In the genomic region with DNA sequence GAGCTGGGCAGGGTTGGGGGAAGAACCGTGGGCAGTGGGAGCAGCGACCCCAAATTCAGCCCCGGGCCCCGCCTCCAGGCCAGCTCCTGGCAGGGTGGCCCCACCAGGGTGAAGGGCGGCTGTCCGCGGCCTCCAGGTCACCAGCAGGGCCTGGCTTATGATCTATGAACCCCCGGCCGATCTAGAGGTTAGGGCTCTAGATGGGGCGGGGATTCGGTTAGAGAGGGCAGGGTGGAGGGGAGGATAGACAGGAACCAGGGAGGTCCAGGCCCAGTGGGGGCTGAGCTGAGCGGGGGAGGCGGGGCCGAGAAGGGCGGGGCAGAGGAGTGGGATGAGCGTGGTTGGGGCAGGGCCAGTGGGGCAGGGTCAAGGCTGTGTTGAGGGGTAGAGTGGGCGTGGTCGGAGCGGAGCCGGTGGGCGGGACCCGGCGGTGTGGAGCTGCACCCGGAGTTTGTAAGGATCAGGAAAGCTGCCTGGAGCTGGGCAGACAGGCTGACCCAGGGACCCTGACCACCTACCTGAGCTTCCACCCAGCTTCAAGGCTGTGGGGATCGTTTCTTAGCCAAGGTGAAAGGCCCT, we compare ENCODE assay signal across 1 cellular context.
TF ChIP-seq lines count a peak whose summit lies in the region.

No MANE protein-coding gene starts in this region.

TF ChIP-seq in HepG2, 621 proteins besides CTCF, POLR2A, EP300 and RAD21 (continued from another document and continues in another):
- TF ChIP-seq, protein P1, sequence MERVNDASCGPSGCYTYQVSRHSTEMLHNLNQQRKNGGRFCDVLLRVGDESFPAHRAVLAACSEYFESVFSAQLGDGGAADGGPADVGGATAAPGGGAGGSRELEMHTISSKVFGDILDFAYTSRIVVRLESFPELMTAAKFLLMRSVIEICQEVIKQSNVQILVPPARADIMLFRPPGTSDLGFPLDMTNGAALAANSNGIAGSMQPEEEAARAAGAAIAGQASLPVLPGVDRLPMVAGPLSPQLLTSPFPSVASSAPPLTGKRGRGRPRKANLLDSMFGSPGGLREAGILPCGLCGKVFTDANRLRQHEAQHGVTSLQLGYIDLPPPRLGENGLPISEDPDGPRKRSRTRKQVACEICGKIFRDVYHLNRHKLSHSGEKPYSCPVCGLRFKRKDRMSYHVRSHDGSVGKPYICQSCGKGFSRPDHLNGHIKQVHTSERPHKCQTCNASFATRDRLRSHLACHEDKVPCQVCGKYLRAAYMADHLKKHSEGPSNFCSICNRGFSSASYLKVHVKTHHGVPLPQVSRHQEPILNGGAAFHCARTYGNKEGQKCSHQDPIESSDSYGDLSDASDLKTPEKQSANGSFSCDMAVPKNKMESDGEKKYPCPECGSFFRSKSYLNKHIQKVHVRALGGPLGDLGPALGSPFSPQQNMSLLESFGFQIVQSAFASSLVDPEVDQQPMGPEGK (CRISPR knock-in tag; IDR thresholded peaks at IDR 0.05), result peak; percentile 77
- 0 out of 2 replicates have a peak, but pooled peaks have one; percentile 16 for TF ChIP-seq MEF2D (CRISPR knock-in tag; IDR thresholded peaks at IDR 0.05)
- TF ChIP-seq ZNF687 (CRISPR knock-in tag; IDR thresholded peaks at IDR 0.05), result peak; percentile 53; the same call in 1 of the 2 replicates
- TF ChIP-seq ZNF724P (CRISPR knock-in tag; IDR thresholded peaks at IDR 0.05; ENCODE audit: borderline replicate concordance), result no peak
- peak; percentile 27; the same call in 1 of the 2 replicates for TF ChIP-seq ERF (CRISPR knock-in tag; IDR thresholded peaks at IDR 0.05)
- TF ChIP-seq ZNF782 (CRISPR knock-in tag; IDR thresholded peaks at IDR 0.05; ENCODE audit: borderline replicate concordance), result no peak
- 0 out of 2 replicates have a peak, but pooled peaks have one; percentile 31 for TF ChIP-seq PHF8 (CRISPR knock-in tag; IDR thresholded peaks at IDR 0.05)
- no peak for TF ChIP-seq SP1 (IDR thresholded peaks at IDR 0.05)
- 0 out of 2 replicates have a peak, but pooled peaks have one; percentile 49 for TF ChIP-seq SP1 (CRISPR knock-in tag; IDR thresholded peaks at IDR 0.05)
- TF ChIP-seq HOXD1 (CRISPR knock-in tag; IDR thresholded peaks at IDR 0.05), result no peak
- TF ChIP-seq ZFX (CRISPR knock-in tag; IDR thresholded peaks at IDR 0.05; ENCODE audit: low read depth), result peak; percentile 35; the same call in 1 of the 2 replicates
- TF ChIP-seq, protein P2, sequence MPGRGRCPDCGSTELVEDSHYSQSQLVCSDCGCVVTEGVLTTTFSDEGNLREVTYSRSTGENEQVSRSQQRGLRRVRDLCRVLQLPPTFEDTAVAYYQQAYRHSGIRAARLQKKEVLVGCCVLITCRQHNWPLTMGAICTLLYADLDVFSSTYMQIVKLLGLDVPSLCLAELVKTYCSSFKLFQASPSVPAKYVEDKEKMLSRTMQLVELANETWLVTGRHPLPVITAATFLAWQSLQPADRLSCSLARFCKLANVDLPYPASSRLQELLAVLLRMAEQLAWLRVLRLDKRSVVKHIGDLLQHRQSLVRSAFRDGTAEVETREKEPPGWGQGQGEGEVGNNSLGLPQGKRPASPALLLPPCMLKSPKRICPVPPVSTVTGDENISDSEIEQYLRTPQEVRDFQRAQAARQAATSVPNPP (CRISPR knock-in tag; IDR thresholded peaks at IDR 0.05), result no peak
- TF ChIP-seq, protein P3, sequence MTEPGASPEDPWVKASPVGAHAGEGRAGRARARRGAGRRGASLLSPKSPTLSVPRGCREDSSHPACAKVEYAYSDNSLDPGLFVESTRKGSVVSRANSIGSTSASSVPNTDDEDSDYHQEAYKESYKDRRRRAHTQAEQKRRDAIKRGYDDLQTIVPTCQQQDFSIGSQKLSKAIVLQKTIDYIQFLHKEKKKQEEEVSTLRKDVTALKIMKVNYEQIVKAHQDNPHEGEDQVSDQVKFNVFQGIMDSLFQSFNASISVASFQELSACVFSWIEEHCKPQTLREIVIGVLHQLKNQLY (CRISPR knock-in tag; IDR thresholded peaks at IDR 0.05), result 0 out of 2 replicates have a peak, but pooled peaks have one; percentile 15
- TF ChIP-seq E2F5 (CRISPR knock-in tag; conservative IDR thresholded peaks at IDR 0.05), result no peak
- TF ChIP-seq, protein P4, sequence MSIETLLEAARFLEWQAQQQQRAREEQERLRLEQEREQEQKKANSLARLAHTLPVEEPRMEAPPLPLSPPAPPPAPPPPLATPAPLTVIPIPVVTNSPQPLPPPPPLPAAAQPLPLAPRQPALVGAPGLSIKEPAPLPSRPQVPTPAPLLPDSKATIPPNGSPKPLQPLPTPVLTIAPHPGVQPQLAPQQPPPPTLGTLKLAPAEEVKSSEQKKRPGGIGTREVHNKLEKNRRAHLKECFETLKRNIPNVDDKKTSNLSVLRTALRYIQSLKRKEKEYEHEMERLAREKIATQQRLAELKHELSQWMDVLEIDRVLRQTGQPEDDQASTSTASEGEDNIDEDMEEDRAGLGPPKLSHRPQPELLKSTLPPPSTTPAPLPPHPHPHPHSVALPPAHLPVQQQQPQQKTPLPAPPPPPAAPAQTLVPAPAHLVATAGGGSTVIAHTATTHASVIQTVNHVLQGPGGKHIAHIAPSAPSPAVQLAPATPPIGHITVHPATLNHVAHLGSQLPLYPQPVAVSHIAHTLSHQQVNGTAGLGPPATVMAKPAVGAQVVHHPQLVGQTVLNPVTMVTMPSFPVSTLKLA (IDR thresholded peaks at IDR 0.05), result no peak
- TF ChIP-seq SOX5 (CRISPR knock-in tag; IDR thresholded peaks at IDR 0.05; ENCODE audit: borderline replicate concordance), result 0 out of 2 replicates have a peak, but pooled peaks have one; percentile 8
- peak; percentile 65; the same call in 1 of the 2 replicates for TF ChIP-seq MAZ (IDR thresholded peaks at IDR 0.05; ENCODE audit: borderline replicate concordance, low read depth, low read length)
- 0 out of 2 replicates have a peak, but pooled peaks have one; percentile 4 for TF ChIP-seq MAZ (CRISPR knock-in tag; IDR thresholded peaks at IDR 0.05; ENCODE audit: low read depth)
- TF ChIP-seq ZNF598 (CRISPR knock-in tag; IDR thresholded peaks at IDR 0.05; ENCODE audit: borderline replicate concordance), result no peak
- TF ChIP-seq SP5 (CRISPR knock-in tag; IDR thresholded peaks at IDR 0.05; ENCODE audit: borderline replicate concordance, low read depth), result peak; percentile 81
- TF ChIP-seq SRSF4 (IDR thresholded peaks at IDR 0.05; ENCODE audit: low read depth, low read length, poor library complexity, severe bottlenecking), result no peak
- no peak for TF ChIP-seq FOSL2 (CRISPR knock-in tag; IDR thresholded peaks at IDR 0.05)
- no peak for TF ChIP-seq TBL1XR1 (IDR thresholded peaks at IDR 0.05; ENCODE audit: borderline replicate concordance, low read length, partially characterized antibody)
- peak; percentile 35 for TF ChIP-seq SAP130 (CRISPR knock-in tag; IDR thresholded peaks at IDR 0.05; ENCODE audit: low read depth)
- TF ChIP-seq SOX6 (IDR thresholded peaks at IDR 0.05), result no peak
- TF ChIP-seq SOX6 (CRISPR knock-in tag; IDR thresholded peaks at IDR 0.05), result 0 out of 2 replicates have a peak, but pooled peaks have one; percentile 29
- peak; percentile 17; the same call in 1 of the 2 replicates for TF ChIP-seq UBTF (CRISPR knock-in tag; IDR thresholded peaks at IDR 0.05)
- TF ChIP-seq GABPB1 (CRISPR knock-in tag; IDR thresholded peaks at IDR 0.05), result peak; percentile 24; the same call in 1 of the 2 replicates
- no peak for TF ChIP-seq CBFB (CRISPR knock-in tag; IDR thresholded peaks at IDR 0.05)
- peak; percentile 13; the same call in 1 of the 2 replicates for TF ChIP-seq ARID4A (CRISPR knock-in tag; IDR thresholded peaks at IDR 0.05; ENCODE audit: borderline replicate concordance)
- 0 out of 2 replicates have a peak, but pooled peaks have one; percentile 26 for TF ChIP-seq ZNF430 (CRISPR knock-in tag; IDR thresholded peaks at IDR 0.05)
- TF ChIP-seq, protein P5, sequence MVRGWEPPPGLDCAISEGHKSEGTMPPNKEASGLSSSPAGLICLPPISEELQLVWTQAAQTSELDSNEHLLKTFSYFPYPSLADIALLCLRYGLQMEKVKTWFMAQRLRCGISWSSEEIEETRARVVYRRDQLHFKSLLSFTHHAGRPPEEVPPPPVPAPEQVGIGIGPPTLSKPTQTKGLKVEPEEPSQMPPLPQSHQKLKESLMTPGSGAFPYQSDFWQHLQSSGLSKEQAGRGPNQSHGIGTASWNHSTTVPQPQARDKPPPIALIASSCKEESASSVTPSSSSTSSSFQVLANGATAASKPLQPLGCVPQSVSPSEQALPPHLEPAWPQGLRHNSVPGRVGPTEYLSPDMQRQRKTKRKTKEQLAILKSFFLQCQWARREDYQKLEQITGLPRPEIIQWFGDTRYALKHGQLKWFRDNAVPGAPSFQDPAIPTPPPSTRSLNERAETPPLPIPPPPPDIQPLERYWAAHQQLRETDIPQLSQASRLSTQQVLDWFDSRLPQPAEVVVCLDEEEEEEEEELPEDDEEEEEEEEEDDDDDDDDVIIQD (CRISPR knock-in tag; IDR thresholded peaks at IDR 0.05; ENCODE audit: low read depth), result peak; percentile 29; the same call in 1 of the 2 replicates
- TF ChIP-seq TARDBP (CRISPR knock-in tag; IDR thresholded peaks at IDR 0.05), result peak; percentile 8; the same call in 1 of the 2 replicates
- 0 out of 2 replicates have a peak, but pooled peaks have one; percentile 41 for TF ChIP-seq ZNF335 (CRISPR knock-in tag; IDR thresholded peaks at IDR 0.05)
- no peak for TF ChIP-seq NONO (IDR thresholded peaks at IDR 0.05)
- TF ChIP-seq NONO (CRISPR knock-in tag; conservative IDR thresholded peaks at IDR 0.05), result 0 out of 2 replicates have a peak, but pooled peaks have one; percentile 43
- 0 out of 2 replicates have a peak, but pooled peaks have one; percentile 15 for TF ChIP-seq KAT8 (CRISPR knock-in tag; IDR thresholded peaks at IDR 0.05)
- TF ChIP-seq ELF1 (CRISPR knock-in tag; IDR thresholded peaks at IDR 0.05), result no peak
